24 cellular contexts compared by ENCODE assay signal in genomic region chr9:34623386-34624235, GRCh38. TPM values are rescaled to one million over a fixed set of nuclear protein-coding genes. Genes with fewer than 3 reads are reported as not detected.
DNase-seq lines count a peak whose midpoint lies in the region; ATAC-seq and TF ChIP-seq lines count a peak whose summit lies in the region.
"Had no signal": no experiment of that assay in that cellular context is flagged by ENCODE, and none has a peak within 500 bp of the region (broad histone marks: within the 10 kb centered on the region; RNA-seq: fewer than 3 reads in every experiment).

No MANE protein-coding gene starts in this region.

- H3K36me3 ChIP-seq in suprapubic skin = no peaks in the 10 kb centered on the region
- H3K36me3 ChIP-seq: pancreas had no signal

- DNase-seq in activated naive CD8-positive, alpha-beta T cell treated with anti-CD3 and anti-CD28 coated beads, Interleukin-2, amount 50 U/mL, for 24 hours = no peak
- DNase-seq in activated T-cell treated with anti-CD3 and anti-CD28 coated beads, Interleukin-2, amount 50 U/mL, for 72 hours = peak; percentile 26 to 35
- DNase-seq in naive B cell (peak; percentile 46), suprapubic skin (ENCODE audit: low spot score in 2 of 2) (no peak), NOMO-1 (lab: John Stamatoyannopoulos, UW; ENCODE audit: unreplicated experiment in 2 of 2) (no peak)
- DNase-seq: ACHN; activated CD8-positive, alpha-beta memory T cell treated with anti-CD3 and anti-CD28 coated beads, Interleukin-2, amount 10 ng/mL, durations not matched to agents 7 days and 5 days; effector CD4-positive, alpha-beta T cell; heart right ventricle; KG1; kidney; NCI-H1105 treated with DMSO at 0.1 percent for 48 hours; pancreas; SW 1271 had no signal

- no peaks in the 10 kb centered on the region for H3K9me3 ChIP-seq in suprapubic skin
- H3K9me3 ChIP-seq: heart right ventricle, pancreas had no signal

- no peak for TF ChIP-seq EP300 in suprapubic skin (IDR thresholded peaks at IDR 0.05)

- no peak for TF ChIP-seq POLR2A in suprapubic skin (IDR thresholded peaks at IDR 0.05)

- peak overlapping the region; percentile 12 for H3K4me3 ChIP-seq in suprapubic skin
- H3K4me3 ChIP-seq: pancreas, smooth muscle cell had no signal

- H3K4me1 ChIP-seq in suprapubic skin = peaks cover 46% of the 10 kb centered on the region

- no peak overlapping the region for H3K27ac ChIP-seq in suprapubic skin
- H3K27ac ChIP-seq: heart right ventricle, HL-60, pancreas, VCaP had no signal

- H3K4me1 Mint-ChIP-seq in activated naive CD8-positive, alpha-beta T cell (ENCODE audit: low read depth) = peaks cover 34% of the 10 kb centered on the region
- H3K4me1 Mint-ChIP-seq in activated naive CD8-positive, alpha-beta T cell treated with anti-CD3 and anti-CD28 coated beads, Interleukin-2, amount 50 U/mL, for 24 hours = peaks cover 32% of the 10 kb centered on the region
- peaks cover 34% of the 10 kb centered on the region for H3K4me1 Mint-ChIP-seq in activated T-cell treated with anti-CD3 and anti-CD28 coated beads, Interleukin-2, amount 50 U/mL, for 72 hours (ENCODE audit: low read depth)
- peaks cover 35 to 47% (median 45%) of the 10 kb centered on the region in 3 donors for H3K4me1 Mint-ChIP-seq in naive B cell

- WGBS in suprapubic skin = 54% methylated on average over 12 of the region's 63 CpGs

- TF ChIP-seq CTCF in suprapubic skin (IDR thresholded peaks at IDR 0.05) = no peak

- H3K27me3 ChIP-seq in suprapubic skin = peaks cover 61% of the 10 kb centered on the region

- ATAC-seq in activated naive CD8-positive, alpha-beta T cell treated with anti-CD3 and anti-CD28 coated beads, Interleukin-2, amount 50 U/mL, for 24 hours = no peak
- peak in 1 of 2 donors; percentile 7 for ATAC-seq in activated T-cell treated with anti-CD3 and anti-CD28 coated beads, Interleukin-2, amount 50 U/mL, for 72 hours (replicated peaks in 1 of 2)
- ATAC-seq in naive B cell (ENCODE audit: low read depth in 2 of 2) (peak; percentile 15 to 19), GM18511 (IDR thresholded peaks at IDR 0.05; ENCODE audit: unreplicated experiment) (no peak), HG02938 (IDR thresholded peaks at IDR 0.05; ENCODE audit: unreplicated experiment) (no peak)
- ATAC-seq: activated CD8-positive, alpha-beta memory T cell treated with anti-CD3 and anti-CD28 coated beads, Interleukin-2, amount 10 ng/mL, durations not matched to agents 7 days and 5 days; heart right ventricle; pancreas had no signal

- H3K27ac Mint-ChIP-seq in activated naive CD8-positive, alpha-beta T cell = no peak overlapping the region
- no peak overlapping the region for H3K27ac Mint-ChIP-seq in activated naive CD8-positive, alpha-beta T cell treated with anti-CD3 and anti-CD28 coated beads, Interleukin-2, amount 50 U/mL, for 24 hours
- H3K27ac Mint-ChIP-seq in activated T-cell treated with anti-CD3 and anti-CD28 coated beads, Interleukin-2, amount 50 U/mL, for 72 hours = no peak overlapping the region
- peak overlapping the region in 2 of 6 donors; percentile 43 to 90 for H3K27ac Mint-ChIP-seq in naive B cell
- H3K27ac Mint-ChIP-seq: activated CD8-positive, alpha-beta memory T cell treated with anti-CD3 and anti-CD28 coated beads, Interleukin-2, amount 10 ng/mL, durations not matched to agents 7 days and 5 days; stimulated activated naive CD8-positive, alpha-beta T cell treated with anti-CD3 and anti-CD28 coated beads, Interleukin-15, Interleukin-2, amounts not matched to agents 100 ng/mL and 50 ng/mL, for 24 hours had no signal

- no peaks in the 10 kb centered on the region for H3K9me3 Mint-ChIP-seq in activated naive CD8-positive, alpha-beta T cell (ENCODE audit: low read depth)
- no peaks in the 10 kb centered on the region for H3K9me3 Mint-ChIP-seq in activated naive CD8-positive, alpha-beta T cell treated with anti-CD3 and anti-CD28 coated beads, Interleukin-2, amount 50 U/mL, for 24 hours
- no peaks in the 10 kb centered on the region for H3K9me3 Mint-ChIP-seq in activated T-cell treated with anti-CD3 and anti-CD28 coated beads, Interleukin-2, amount 50 U/mL, for 72 hours
- peaks cover 0 to 7% (median 0%) of the 10 kb centered on the region in 7 donors for H3K9me3 Mint-ChIP-seq in naive B cell
- H3K9me3 Mint-ChIP-seq: stimulated activated naive CD8-positive, alpha-beta T cell treated with anti-CD3 and anti-CD28 coated beads, Interleukin-15, Interleukin-2, amounts not matched to agents 100 ng/mL and 50 ng/mL, for 24 hours had no signal

- peak overlapping the region; percentile 66 for H3K4me3 Mint-ChIP-seq in activated naive CD8-positive, alpha-beta T cell
- no peak overlapping the region for H3K4me3 Mint-ChIP-seq in activated naive CD8-positive, alpha-beta T cell treated with anti-CD3 and anti-CD28 coated beads, Interleukin-2, amount 50 U/mL, for 24 hours
- peak overlapping the region; percentile 22 to 60 for H3K4me3 Mint-ChIP-seq in activated T-cell treated with anti-CD3 and anti-CD28 coated beads, Interleukin-2, amount 50 U/mL, for 72 hours
- H3K4me3 Mint-ChIP-seq in naive B cell = peak overlapping the region; percentile 30 to 76 (median 58)
- H3K4me3 Mint-ChIP-seq: activated CD8-positive, alpha-beta memory T cell treated with anti-CD3 and anti-CD28 coated beads, Interleukin-2, amount 10 ng/mL, durations not matched to agents 7 days and 5 days; stimulated activated naive CD8-positive, alpha-beta T cell treated with anti-CD3 and anti-CD28 coated beads, Interleukin-15, Interleukin-2, amounts not matched to agents 100 ng/mL and 50 ng/mL, for 24 hours had no signal

- H3K36me3 Mint-ChIP-seq in activated naive CD8-positive, alpha-beta T cell = no peaks in the 10 kb centered on the region
- no peaks in the 10 kb centered on the region for H3K36me3 Mint-ChIP-seq in activated naive CD8-positive, alpha-beta T cell treated with anti-CD3 and anti-CD28 coated beads, Interleukin-2, amount 50 U/mL, for 24 hours (ENCODE audit: low read depth)
- peaks cover 0 to 5% of the 10 kb centered on the region in 2 donors for H3K36me3 Mint-ChIP-seq in activated T-cell treated with anti-CD3 and anti-CD28 coated beads, Interleukin-2, amount 50 U/mL, for 72 hours (ENCODE audit: insufficient read depth in 2 of 2)
- peaks cover 0 to 20% of the 10 kb centered on the region in 2 donors for H3K36me3 Mint-ChIP-seq in naive B cell

- peaks cover 32% of the 10 kb centered on the region for H3K27me3 Mint-ChIP-seq in activated naive CD8-positive, alpha-beta T cell
- H3K27me3 Mint-ChIP-seq in activated naive CD8-positive, alpha-beta T cell treated with anti-CD3 and anti-CD28 coated beads, Interleukin-2, amount 50 U/mL, for 24 hours = peaks cover 59% of the 10 kb centered on the region
- H3K27me3 Mint-ChIP-seq in activated T-cell treated with anti-CD3 and anti-CD28 coated beads, Interleukin-2, amount 50 U/mL, for 72 hours (ENCODE audit: low read depth) = peaks cover 61% of the 10 kb centered on the region
- peaks cover 41 to 73% (median 62%) of the 10 kb centered on the region in 3 donors for H3K27me3 Mint-ChIP-seq in naive B cell

RNA-seq across cellular contexts. Expression of gene DCTN3, which starts 3.3 kb away (rescaled TPM):
- total RNA-seq in activated T-cell treated with anti-CD3 and anti-CD28 coated beads, Interleukin-2, amount 50 U/mL, for 72 hours = 10 to 100 TPM; 75.6 to 79.2 TPM
- 100 to 1,000 TPM in 3 of 6 donors, 10 to 100 TPM in 3; 83.5 to 118 (median 103) TPM for polyA plus RNA-seq in naive B cell (ENCODE audit: low read depth in 6 of 6)
- 100 to 1,000 TPM in 3 of 4 donors, 10 to 100 TPM in 1; 61.2 to 136 (median 121) TPM for total RNA-seq in suprapubic skin

RNA-seq across cellular contexts. Expression of gene ARID3C, which starts 5.3 kb away (rescaled TPM):
- total RNA-seq in activated T-cell treated with anti-CD3 and anti-CD28 coated beads, Interleukin-2, amount 50 U/mL, for 72 hours = under 1 TPM; 0.16 to 0.29 TPM
- polyA plus RNA-seq in naive B cell (ENCODE audit: low read depth in 6 of 6) = not detected
- 1 to 10 TPM in 1 of 4 donors, under 1 TPM in 3; 0.34 to 2.0 (median 0.50) TPM for total RNA-seq in suprapubic skin
- total RNA-seq: cardiac septum, heart right ventricle, kidney, pancreas, RPMI7951, smooth muscle cell, urinary bladder had no signal
- polyA plus RNA-seq: heart right ventricle, pancreas, urinary bladder had no signal

RNA-seq across cellular contexts. Expression of gene RPP25L, which starts 11.7 kb away (rescaled TPM):
- 10 to 100 TPM; 25.0 to 31.8 TPM for total RNA-seq in activated T-cell treated with anti-CD3 and anti-CD28 coated beads, Interleukin-2, amount 50 U/mL, for 72 hours
- 10 to 100 TPM; 25.1 to 50.6 (median 43.7) TPM for polyA plus RNA-seq in naive B cell (ENCODE audit: low read depth in 6 of 6)
- 10 to 100 TPM; 20.3 to 50.4 (median 25.1) TPM for total RNA-seq in suprapubic skin

RNA-seq across cellular contexts. Expression of gene SIGMAR1, which starts 14.0 kb away (rescaled TPM):
- total RNA-seq in activated T-cell treated with anti-CD3 and anti-CD28 coated beads, Interleukin-2, amount 50 U/mL, for 72 hours = 10 to 100 TPM; 44.2 to 61.0 TPM
- polyA plus RNA-seq in naive B cell (ENCODE audit: low read depth in 6 of 6) = 10 to 100 TPM; 40.1 to 75.8 (median 47.0) TPM
- 100 to 1,000 TPM in 3 of 4 donors, 10 to 100 TPM in 1; 78.5 to 111 (median 109) TPM for total RNA-seq in suprapubic skin

RNA-seq across cellular contexts. Expression of gene GALT, which starts 22.9 kb away (rescaled TPM):
- total RNA-seq in activated T-cell treated with anti-CD3 and anti-CD28 coated beads, Interleukin-2, amount 50 U/mL, for 72 hours = 10 to 100 TPM; 61.6 to 67.2 TPM
- 10 to 100 TPM; 29.1 to 51.1 (median 36.3) TPM for polyA plus RNA-seq in naive B cell (ENCODE audit: low read depth in 6 of 6)
- total RNA-seq in suprapubic skin = 100 to 1,000 TPM in 1 of 4 donors, 10 to 100 TPM in 3; 47.6 to 182 (median 77.6) TPM

Comparison
In these comparisons a context has a peak if more than half of its experiments do, and no peak if none do; other contexts are left out.
1. ATAC-seq: peak in naive B cell (2 of 2); none in activated naive CD8-positive, alpha-beta T cell treated with anti-CD3 and anti-CD28 coated beads, Interleukin-2, amount 50 U/mL, for 24 hours (single experiment), GM18511 (single experiment) and HG02938 (single experiment).
2. DNase-seq: peak in activated T-cell treated with anti-CD3 and anti-CD28 coated beads, Interleukin-2, amount 50 U/mL, for 72 hours (2 of 2) and naive B cell (single experiment); none in activated naive CD8-positive, alpha-beta T cell treated with anti-CD3 and anti-CD28 coated beads, Interleukin-2, amount 50 U/mL, for 24 hours (single experiment), suprapubic skin (0 of 2) and NOMO-1 (0 of 2).